In genomic region chr14:44490966-44491365, GRCh38 we compare ENCODE assay signal across 37 cellular contexts. TPM values are rescaled to one million over a fixed set of nuclear protein-coding genes. Genes with fewer than 3 reads are reported as not detected.
"Had no signal": no experiment of that assay in that cellular context is flagged by ENCODE, and none has a peak within 500 bp of the region (broad histone marks: within the 10 kb centered on the region; RNA-seq: fewer than 3 reads in every experiment).

No MANE protein-coding gene starts in this region.

- H3K36me3 ChIP-seq: adrenal gland, breast epithelium, cardiac muscle cell, esophagus muscularis mucosa, heart left ventricle had no signal

- DNase-seq: activated CD4-positive, alpha-beta memory T cell treated with anti-CD3 and anti-CD28 coated beads for 36 hours; activated CD4-positive, alpha-beta T cell treated with anti-CD3 and anti-CD28 coated beads for 36 hours; activated CD4-positive, alpha-beta T cell treated with anti-CD3 and anti-CD28 coated beads, Interleukin-2, amount 10 ng/mL, durations not matched to agents 24 days and 14 days; activated CD4-positive, CD25-positive, alpha-beta regulatory T cell; activated CD4-positive, CD25-positive, alpha-beta regulatory T cell treated with anti-CD3 and anti-CD28 coated beads, Interleukin-2, amount 50 U/mL, for 72 hours; activated CD8-positive, alpha-beta memory T cell treated with anti-CD3 and anti-CD28 coated beads, Interleukin-2, amount 10 ng/mL, durations not matched to agents 7 days and 5 days; activated CD8-positive, alpha-beta memory T cell treated with anti-CD3 and anti-CD28 coated beads, Interleukin-2, amount 50 U/mL, for 4 hours; activated CD8-positive, alpha-beta T cell treated with anti-CD3 and anti-CD28 coated beads, Interleukin-2, amount 10 ng/mL, durations not matched to agents 7 days and 5 days; activated effector memory CD4-positive, alpha-beta T cell treated with anti-CD3 and anti-CD28 coated beads, Interleukin-2, amount 50 U/mL, for 16 hours; activated naive CD4-positive, alpha-beta T cell treated with anti-CD3 and anti-CD28 coated beads for 36 hours; activated naive CD8-positive, alpha-beta T cell treated with anti-CD3 and anti-CD28 coated beads for 36 hours; activated naive CD8-positive, alpha-beta T cell treated with anti-CD3 and anti-CD28 coated beads, Interleukin-2, amount 50 U/mL, for 24 hours; activated T-cell treated with anti-CD3 and anti-CD28 coated beads, Interleukin-2, amount 50 U/mL, for 1 hour; activated T-cell treated with anti-CD3 and anti-CD28 coated beads, Interleukin-2, amount 50 U/mL, for 48 hours; adrenal gland; amygdala; aorta; body of pancreas; central memory CD4-positive, alpha-beta T cell; cerebellar nuclear complex; cortex of kidney; dermis blood vessel endothelial cell; effector CD4-positive, alpha-beta T cell; effector memory CD8-positive, alpha-beta T cell; erythroblast; glutamatergic neuron; heart left ventricle; T-helper 1 cell; T-helper 17 cell had no signal

- H3K4me1 ChIP-seq: adrenal gland, body of pancreas, breast epithelium, esophagus muscularis mucosa, heart left ventricle had no signal

- H3K4me3 ChIP-seq: adrenal gland, body of pancreas, breast epithelium, cardiac muscle cell, esophagus muscularis mucosa, heart left ventricle had no signal

- ATAC-seq: activated CD4-positive, alpha-beta T cell treated with anti-CD3 and anti-CD28 coated beads for 36 hours; activated CD8-positive, alpha-beta memory T cell treated with anti-CD3 and anti-CD28 coated beads, Interleukin-2, amount 10 ng/mL, durations not matched to agents 7 days and 5 days; activated CD8-positive, alpha-beta T cell treated with anti-CD3 and anti-CD28 coated beads, Interleukin-2, amount 10 ng/mL, durations not matched to agents 7 days and 5 days; activated naive CD8-positive, alpha-beta T cell treated with anti-CD3 and anti-CD28 coated beads, Interleukin-2, amount 50 U/mL, for 24 hours; body of pancreas; effector memory CD8-positive, alpha-beta T cell; heart left ventricle; T-helper 17 cell had no signal

- H3K27me3 ChIP-seq: adrenal gland, body of pancreas, breast epithelium, cardiac muscle cell, esophagus muscularis mucosa, heart left ventricle had no signal

- H3K9me3 ChIP-seq: adrenal gland, body of pancreas, breast epithelium, esophagus muscularis mucosa had no signal

- H3K27ac ChIP-seq: adrenal gland, body of pancreas, breast epithelium, cardiac muscle cell, esophagus muscularis mucosa, heart left ventricle had no signal

RNA-seq across cellular contexts. Expression of gene FSCB, which starts 16.1 kb away (rescaled TPM):
- total RNA-seq: activated CD4-positive, alpha-beta memory T cell treated with anti-CD3 and anti-CD28 coated beads for 36 hours; activated CD4-positive, alpha-beta T cell treated with anti-CD3 and anti-CD28 coated beads for 36 hours; activated CD4-positive, alpha-beta T cell treated with anti-CD3 and anti-CD28 coated beads, Interleukin-2, amount 10 ng/mL, durations not matched to agents 24 days and 14 days; activated CD8-positive, alpha-beta memory T cell treated with anti-CD3 and anti-CD28 coated beads for 36 hours; activated CD8-positive, alpha-beta memory T cell treated with anti-CD3 and anti-CD28 coated beads, Interleukin-2, amount 10 ng/mL, durations not matched to agents 7 days and 5 days; activated CD8-positive, alpha-beta T cell treated with anti-CD3 and anti-CD28 coated beads, Interleukin-2, amount 10 ng/mL, durations not matched to agents 7 days and 5 days; activated naive CD4-positive, alpha-beta T cell treated with anti-CD3 and anti-CD28 coated beads for 36 hours; activated naive CD8-positive, alpha-beta T cell treated with anti-CD3 and anti-CD28 coated beads for 36 hours; activated T-helper 1 cell treated with anti-CD3 and anti-CD28 coated beads, Interleukin-12 subunit alpha, Interleukin-12 subunit beta, Interleukin-2, Interleukin-4 antibody, amounts not matched to agents 30 ng/mL and 10 ng/mL and 1 ng/mL, durations not matched to agents 14 hours and 24 hours and 36 hours; activated T-helper 2 cell treated with anti-CD3 and anti-CD28 coated beads, Interferon-gamma antibody, Interleukin-2, Interleukin-4, amounts not matched to agents 10 μg/mL and 5 μg/mL and 100 μg/mL, durations not matched to agents 14 hours and 24 hours and 36 hours; aorta; cardiac muscle cell; dermis blood vessel endothelial cell; fibroblast of villous mesenchyme; frontal cortex; T-helper 17 cell had no signal
